Comparison of ENCODE assay signal across 18 cellular contexts in genomic region chr2:159547031-159547430, GRCh38.
DNase-seq lines count a peak whose midpoint lies in the region; ATAC-seq and TF ChIP-seq lines count a peak whose summit lies in the region.
"Had no signal": no experiment of that assay in that cellular context is flagged by ENCODE, and none has a peak within 500 bp of the region (broad histone marks: within the 10 kb centered on the region; RNA-seq: fewer than 3 reads in every experiment).

No MANE protein-coding gene starts in this region.

- peaks cover 8% of the 10 kb centered on the region; the same call in 1 of the 2 replicates for H3K36me3 Mint-ChIP-seq in WTC11

- H3K4me1 Mint-ChIP-seq in WTC11 = peaks cover 22% of the 10 kb centered on the region

- H3K27ac Mint-ChIP-seq in WTC11 = peak overlapping the region; percentile 73; the same call in 1 of the 2 replicates
- H3K27ac Mint-ChIP-seq: B cell; CD4-positive, CD25-positive, alpha-beta regulatory T cell; CD8-positive, alpha-beta T cell; HFFc6 had no signal

- peak; percentile 19 for DNase-seq in EH (ENCODE audit: low read depth)
- peak; percentile 36 to 42 for DNase-seq in NCI-H526 (lab: John Stamatoyannopoulos, UW)
- no peak for DNase-seq in WTC11 (ENCODE audit: low spot score)
- DNase-seq in dedifferentiated amniotic fluid mesenchymal stem cell (ENCODE audit: extremely low spot score) = peak; percentile 22
- no peak for DNase-seq in activated CD4-positive, alpha-beta T cell treated with anti-CD3 and anti-CD28 coated beads, Interleukin-2, amount 50 U/mL, for 1 hour
- no peak for DNase-seq in stimulated activated naive CD8-positive, alpha-beta T cell treated with anti-CD3 and anti-CD28 coated beads, Interleukin-15, Interleukin-2, amounts not matched to agents 100 U/mL and 50 U/mL, for 24 hours
- DNase-seq in dermis blood vessel endothelial cell = no peak
- DNase-seq in mesenteric fat pad (ENCODE audit: low spot score) = no peak
- DNase-seq: Caco-2; CD4-positive, CD25-positive, alpha-beta regulatory T cell; CD8-positive, alpha-beta T cell; DMS153; DND-41; EL; GDM1; GOT3; HFFc6 had no signal

- no peak overlapping the region for H3K4me3 Mint-ChIP-seq in WTC11
- H3K4me3 Mint-ChIP-seq: B cell; CD4-positive, CD25-positive, alpha-beta regulatory T cell; CD8-positive, alpha-beta T cell; HFFc6 had no signal

- ATAC-seq in WTC11 = no peak
- no peak for ATAC-seq in stimulated activated naive CD8-positive, alpha-beta T cell treated with anti-CD3 and anti-CD28 coated beads, Interleukin-15, Interleukin-2, amounts not matched to agents 100 U/mL and 50 U/mL, for 24 hours
- ATAC-seq: CD8-positive, alpha-beta T cell had no signal

- CTCF ChIA-PET in WTC11 (lab: Charles Lee) = no interaction called here

- POLR2A ChIA-PET in WTC11 (lab: Charles Lee) = no interaction called here

- H3K27me3 Mint-ChIP-seq in WTC11 (ENCODE audit: low read depth) = no peaks in the 10 kb centered on the region

- no peak for TF ChIP-seq CTCF in WTC11 (IDR thresholded peaks at IDR 0.05)

- no peaks in the 10 kb centered on the region for H3K9me3 Mint-ChIP-seq in WTC11

TF ChIP-seq in WTC11, 78 proteins besides CTCF, POLR2A, EP300 and RAD21:
- no peak for TF ChIP-seq RELA (CRISPR knock-in tag; IDR thresholded peaks at IDR 0.05; ENCODE audit: borderline replicate concordance)
- TF ChIP-seq FOXK1 (CRISPR knock-in tag; IDR thresholded peaks at IDR 0.05) = no peak
- no peak for TF ChIP-seq GRHL2 (CRISPR knock-in tag; IDR thresholded peaks at IDR 0.05; ENCODE audit: insufficient replicate concordance, severe bottlenecking)
- no peak for TF ChIP-seq FOXJ3 (CRISPR knock-in tag; IDR thresholded peaks at IDR 0.05; ENCODE audit: borderline replicate concordance)
- TF ChIP-seq E2F4 (CRISPR knock-in tag; IDR thresholded peaks at IDR 0.05; ENCODE audit: borderline replicate concordance, low read depth) = no peak
- no peak for TF ChIP-seq MXD4 (CRISPR knock-in tag; IDR thresholded peaks at IDR 0.05; ENCODE audit: borderline replicate concordance)
- TF ChIP-seq JAZF1 (CRISPR knock-in tag; IDR thresholded peaks at IDR 0.05) = no peak
- TF ChIP-seq CBFB (CRISPR knock-in tag; IDR thresholded peaks at IDR 0.05; ENCODE audit: low read depth) = no peak
- TF ChIP-seq ZNF317 (CRISPR knock-in tag; IDR thresholded peaks at IDR 0.05; ENCODE audit: borderline replicate concordance, low read depth) = no peak
- TF ChIP-seq ZNF671 (CRISPR knock-in tag; IDR thresholded peaks at IDR 0.05) = no peak
- TF ChIP-seq ATF6 (CRISPR knock-in tag; IDR thresholded peaks at IDR 0.05) = no peak
- TF ChIP-seq SMAD3 (CRISPR knock-in tag; IDR thresholded peaks at IDR 0.05; ENCODE audit: borderline replicate concordance) = no peak
- TF ChIP-seq, protein P1, sequence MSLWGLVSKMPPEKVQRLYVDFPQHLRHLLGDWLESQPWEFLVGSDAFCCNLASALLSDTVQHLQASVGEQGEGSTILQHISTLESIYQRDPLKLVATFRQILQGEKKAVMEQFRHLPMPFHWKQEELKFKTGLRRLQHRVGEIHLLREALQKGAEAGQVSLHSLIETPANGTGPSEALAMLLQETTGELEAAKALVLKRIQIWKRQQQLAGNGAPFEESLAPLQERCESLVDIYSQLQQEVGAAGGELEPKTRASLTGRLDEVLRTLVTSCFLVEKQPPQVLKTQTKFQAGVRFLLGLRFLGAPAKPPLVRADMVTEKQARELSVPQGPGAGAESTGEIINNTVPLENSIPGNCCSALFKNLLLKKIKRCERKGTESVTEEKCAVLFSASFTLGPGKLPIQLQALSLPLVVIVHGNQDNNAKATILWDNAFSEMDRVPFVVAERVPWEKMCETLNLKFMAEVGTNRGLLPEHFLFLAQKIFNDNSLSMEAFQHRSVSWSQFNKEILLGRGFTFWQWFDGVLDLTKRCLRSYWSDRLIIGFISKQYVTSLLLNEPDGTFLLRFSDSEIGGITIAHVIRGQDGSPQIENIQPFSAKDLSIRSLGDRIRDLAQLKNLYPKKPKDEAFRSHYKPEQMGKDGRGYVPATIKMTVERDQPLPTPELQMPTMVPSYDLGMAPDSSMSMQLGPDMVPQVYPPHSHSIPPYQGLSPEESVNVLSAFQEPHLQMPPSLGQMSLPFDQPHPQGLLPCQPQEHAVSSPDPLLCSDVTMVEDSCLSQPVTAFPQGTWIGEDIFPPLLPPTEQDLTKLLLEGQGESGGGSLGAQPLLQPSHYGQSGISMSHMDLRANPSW (CRISPR knock-in tag; conservative IDR thresholded peaks at IDR 0.05; ENCODE audit: low read depth) = no peak
- no peak for TF ChIP-seq E2F5 (CRISPR knock-in tag; IDR thresholded peaks at IDR 0.05)
- TF ChIP-seq ZNF121 (CRISPR knock-in tag; IDR thresholded peaks at IDR 0.05) = no peak
- TF ChIP-seq, protein P2, sequence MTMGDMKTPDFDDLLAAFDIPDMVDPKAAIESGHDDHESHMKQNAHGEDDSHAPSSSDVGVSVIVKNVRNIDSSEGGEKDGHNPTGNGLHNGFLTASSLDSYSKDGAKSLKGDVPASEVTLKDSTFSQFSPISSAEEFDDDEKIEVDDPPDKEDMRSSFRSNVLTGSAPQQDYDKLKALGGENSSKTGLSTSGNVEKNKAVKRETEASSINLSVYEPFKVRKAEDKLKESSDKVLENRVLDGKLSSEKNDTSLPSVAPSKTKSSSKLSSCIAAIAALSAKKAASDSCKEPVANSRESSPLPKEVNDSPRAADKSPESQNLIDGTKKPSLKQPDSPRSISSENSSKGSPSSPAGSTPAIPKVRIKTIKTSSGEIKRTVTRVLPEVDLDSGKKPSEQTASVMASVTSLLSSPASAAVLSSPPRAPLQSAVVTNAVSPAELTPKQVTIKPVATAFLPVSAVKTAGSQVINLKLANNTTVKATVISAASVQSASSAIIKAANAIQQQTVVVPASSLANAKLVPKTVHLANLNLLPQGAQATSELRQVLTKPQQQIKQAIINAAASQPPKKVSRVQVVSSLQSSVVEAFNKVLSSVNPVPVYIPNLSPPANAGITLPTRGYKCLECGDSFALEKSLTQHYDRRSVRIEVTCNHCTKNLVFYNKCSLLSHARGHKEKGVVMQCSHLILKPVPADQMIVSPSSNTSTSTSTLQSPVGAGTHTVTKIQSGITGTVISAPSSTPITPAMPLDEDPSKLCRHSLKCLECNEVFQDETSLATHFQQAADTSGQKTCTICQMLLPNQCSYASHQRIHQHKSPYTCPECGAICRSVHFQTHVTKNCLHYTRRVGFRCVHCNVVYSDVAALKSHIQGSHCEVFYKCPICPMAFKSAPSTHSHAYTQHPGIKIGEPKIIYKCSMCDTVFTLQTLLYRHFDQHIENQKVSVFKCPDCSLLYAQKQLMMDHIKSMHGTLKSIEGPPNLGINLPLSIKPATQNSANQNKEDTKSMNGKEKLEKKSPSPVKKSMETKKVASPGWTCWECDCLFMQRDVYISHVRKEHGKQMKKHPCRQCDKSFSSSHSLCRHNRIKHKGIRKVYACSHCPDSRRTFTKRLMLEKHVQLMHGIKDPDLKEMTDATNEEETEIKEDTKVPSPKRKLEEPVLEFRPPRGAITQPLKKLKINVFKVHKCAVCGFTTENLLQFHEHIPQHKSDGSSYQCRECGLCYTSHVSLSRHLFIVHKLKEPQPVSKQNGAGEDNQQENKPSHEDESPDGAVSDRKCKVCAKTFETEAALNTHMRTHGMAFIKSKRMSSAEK (CRISPR knock-in tag; IDR thresholded peaks at IDR 0.05; ENCODE audit: borderline replicate concordance) = no peak
- TF ChIP-seq, protein P3, sequence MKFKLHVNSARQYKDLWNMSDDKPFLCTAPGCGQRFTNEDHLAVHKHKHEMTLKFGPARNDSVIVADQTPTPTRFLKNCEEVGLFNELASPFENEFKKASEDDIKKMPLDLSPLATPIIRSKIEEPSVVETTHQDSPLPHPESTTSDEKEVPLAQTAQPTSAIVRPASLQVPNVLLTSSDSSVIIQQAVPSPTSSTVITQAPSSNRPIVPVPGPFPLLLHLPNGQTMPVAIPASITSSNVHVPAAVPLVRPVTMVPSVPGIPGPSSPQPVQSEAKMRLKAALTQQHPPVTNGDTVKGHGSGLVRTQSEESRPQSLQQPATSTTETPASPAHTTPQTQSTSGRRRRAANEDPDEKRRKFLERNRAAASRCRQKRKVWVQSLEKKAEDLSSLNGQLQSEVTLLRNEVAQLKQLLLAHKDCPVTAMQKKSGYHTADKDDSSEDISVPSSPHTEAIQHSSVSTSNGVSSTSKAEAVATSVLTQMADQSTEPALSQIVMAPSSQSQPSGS (CRISPR knock-in tag; IDR thresholded peaks at IDR 0.05; ENCODE audit: borderline replicate concordance, low read depth) = no peak

Comparison
In these comparisons a context has a peak if more than half of its experiments do, and no peak if none do; other contexts are left out.
1. DNase-seq: peak in EH (single experiment), NCI-H526 (2 of 2) and dedifferentiated amniotic fluid mesenchymal stem cell (single experiment); none in WTC11 (single experiment), activated CD4-positive, alpha-beta T cell treated with anti-CD3 and anti-CD28 coated beads, Interleukin-2, amount 50 U/mL, for 1 hour (single experiment), stimulated activated naive CD8-positive, alpha-beta T cell treated with anti-CD3 and anti-CD28 coated beads, Interleukin-15, Interleukin-2, amounts not matched to agents 100 U/mL and 50 U/mL, for 24 hours (single experiment), dermis blood vessel endothelial cell (single experiment) and mesenteric fat pad (single experiment).